ENCODE assay signal across 1 cellular context in genomic region chr17:3888343-3889171, GRCh38.
TF ChIP-seq lines count a peak whose summit lies in the region.

No MANE protein-coding gene starts in this region.

TF ChIP-seq in HCT116, 20 proteins besides CTCF, POLR2A, EP300 and RAD21 (continued from another document):
- TF ChIP-seq YY1 (IDR thresholded peaks at IDR 0.05; ENCODE audit: extremely low read depth, insufficient replicate concordance, low read depth, low read length) (peak; percentile 24), SP1 (IDR thresholded peaks at IDR 0.05; ENCODE audit: low read depth) (peak; percentile 63), CEBPB (IDR thresholded peaks at IDR 0.05; ENCODE audit: low read depth) (no peak), ZFX (IDR thresholded peaks at IDR 0.05) (peak; percentile 69; the same call in 1 of the 2 replicates), EZH2phosphoT487 (IDR thresholded peaks at IDR 0.05; ENCODE audit: borderline replicate concordance) (no peak), ZNF274 (IDR thresholded peaks at IDR 0.05; ENCODE audit: low read depth, low read length) (no peak), EGR1 (IDR thresholded peaks at IDR 0.05; ENCODE audit: low read depth) (peak; percentile 80)
